Comparison of ENCODE assay signal across 11 cellular contexts in the genomic region with DNA sequence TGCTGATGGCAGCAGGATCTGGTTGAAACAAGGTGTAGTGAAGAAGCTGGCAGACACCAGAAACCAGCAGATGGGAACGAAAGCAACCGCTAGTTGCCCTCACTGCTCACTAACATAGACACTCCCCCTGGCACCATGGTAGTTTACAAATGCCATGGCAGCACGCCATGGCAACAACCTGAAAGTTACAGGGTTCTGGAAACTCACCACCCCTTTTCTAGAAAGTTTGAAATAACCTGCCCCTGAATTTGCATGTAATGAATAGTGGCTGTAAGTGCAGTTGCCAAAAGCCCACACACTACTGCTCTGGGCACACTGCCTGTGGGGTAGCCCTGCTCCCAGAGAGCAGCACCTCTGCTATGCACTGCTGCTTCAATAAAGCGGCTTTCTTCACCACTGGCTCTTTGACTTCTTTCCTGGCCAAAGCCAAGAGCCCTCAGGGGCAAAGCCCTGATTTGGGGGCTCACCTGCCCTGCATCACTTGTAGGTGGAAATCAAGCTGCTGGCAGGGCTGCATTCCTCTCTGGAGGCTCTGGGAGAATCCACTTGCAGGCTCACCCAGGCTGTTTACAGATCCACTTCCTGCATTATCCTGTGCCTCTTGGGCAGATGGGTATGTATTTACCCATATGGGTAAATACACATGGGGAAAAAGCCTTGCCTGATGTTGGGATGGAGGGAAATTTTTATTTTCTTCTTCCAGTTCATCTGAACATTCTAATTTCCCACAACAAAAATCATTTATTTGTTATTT. TPM values are rescaled to one million over a fixed set of nuclear protein-coding genes. Genes with fewer than 3 reads are reported as not detected.
DNase-seq lines count a peak whose midpoint lies in the region; ATAC-seq and TF ChIP-seq lines count a peak whose summit lies in the region.
"Had no signal": no experiment of that assay in that cellular context is flagged by ENCODE, and none has a peak within 500 bp of the region (broad histone marks: within the 10 kb centered on the region; RNA-seq: fewer than 3 reads in every experiment).

No MANE protein-coding gene starts in this region.

- H3K4me3 ChIP-seq in GM06990 (replicated peaks; ENCODE audit: low read depth, low read length) = no peak overlapping the region

- H3K4me1 Mint-ChIP-seq in activated B cell treated with CpG ODN at 0.5 μM for 24 hours = peaks cover 6% of the 10 kb centered on the region
- H3K4me1 Mint-ChIP-seq in naive thymus-derived CD8-positive, alpha-beta T cell = peaks cover 3 to 12% (median 8%) of the 10 kb centered on the region in 4 donors
- H3K4me1 Mint-ChIP-seq in CD14-positive monocyte = peaks cover 14% of the 10 kb centered on the region
- H3K4me1 Mint-ChIP-seq in activated T-cell treated with anti-CD3 and anti-CD28 coated beads, Interleukin-2, amount 50 U/mL, for 24 hours (ENCODE audit: low read depth) = peaks cover 12% of the 10 kb centered on the region

- H3K36me3 ChIP-seq in GM06990 (ENCODE audit: control insufficient read depth, insufficient read depth, low read length) = no peaks in the 10 kb centered on the region

- DNase-seq in GM06990 (ENCODE audit: extremely low read depth, insufficient read length) (no peak), activated B cell treated with CpG ODN at 0.5 μM for 24 hours (no peak), GF-D8 (lab: John Stamatoyannopoulos, UW) (no peak), GM03348 (ENCODE audit: low spot score) (no peak), CD14-positive monocyte (ENCODE audit: low spot score) (no peak)
- peak in 4 of 10 donors; percentile 33 to 48 (median 36) for DNase-seq in naive thymus-derived CD8-positive, alpha-beta T cell
- no peak for DNase-seq in activated T-cell treated with anti-CD3 and anti-CD28 coated beads, Interleukin-2, amount 50 U/mL, for 24 hours

- POLR2A ChIA-PET in activated B cell treated with CpG ODN at 0.5 μM for 24 hours (lab: Charles Lee) = no interaction called here
- POLR2A ChIA-PET in naive thymus-derived CD8-positive, alpha-beta T cell (lab: Charles Lee) = interaction anchor here (0.6 to 1.2 kb wide), 2 partner anchors 53 to 55 kb away, joined by 3 to 4 read pairs; no protein-coding TSS in a partner anchor

- H3K4me3 Mint-ChIP-seq in activated B cell treated with CpG ODN at 0.5 μM for 24 hours = no peak overlapping the region
- no peak overlapping the region for H3K4me3 Mint-ChIP-seq in naive thymus-derived CD8-positive, alpha-beta T cell
- no peak overlapping the region for H3K4me3 Mint-ChIP-seq in CD14-positive monocyte
- H3K4me3 Mint-ChIP-seq in activated T-cell treated with anti-CD3 and anti-CD28 coated beads, Interleukin-2, amount 50 U/mL, for 24 hours = no peak overlapping the region

- no peak overlapping the region for H3K27ac Mint-ChIP-seq in activated B cell treated with CpG ODN at 0.5 μM for 24 hours
- H3K27ac Mint-ChIP-seq in naive thymus-derived CD8-positive, alpha-beta T cell = peak overlapping the region in 3 of 10 donors; percentile 60 to 73 (median 71)
- H3K27ac Mint-ChIP-seq in CD14-positive monocyte = no peak overlapping the region
- no peak overlapping the region for H3K27ac Mint-ChIP-seq in activated T-cell treated with anti-CD3 and anti-CD28 coated beads, Interleukin-2, amount 50 U/mL, for 24 hours

- ATAC-seq in HG02759 (IDR thresholded peaks at IDR 0.05; ENCODE audit: unreplicated experiment) = peak; percentile 58
- ATAC-seq in activated B cell treated with CpG ODN at 0.5 μM for 24 hours (ENCODE audit: low read depth) = peak; percentile 47
- peak; percentile 70 to 84 for ATAC-seq in naive thymus-derived CD8-positive, alpha-beta T cell

- CTCF ChIA-PET in activated B cell treated with CpG ODN at 0.5 μM for 24 hours (lab: Charles Lee) = no interaction called here

- 0 out of 2 replicates have a peak, but pooled peaks cover 1% of the 10 kb centered on the region for H3K27me3 ChIP-seq in GM06990 (replicated peaks; ENCODE audit: control insufficient read depth, insufficient read depth, low read length)

- H3K9me3 Mint-ChIP-seq in activated B cell treated with CpG ODN at 0.5 μM for 24 hours (no peaks in the 10 kb centered on the region), CD14-positive monocyte (no peaks in the 10 kb centered on the region)
- no peaks in the 10 kb centered on the region for H3K9me3 Mint-ChIP-seq in naive thymus-derived CD8-positive, alpha-beta T cell
- H3K9me3 Mint-ChIP-seq in activated T-cell treated with anti-CD3 and anti-CD28 coated beads, Interleukin-2, amount 50 U/mL, for 24 hours = no peaks in the 10 kb centered on the region

- intact Hi-C loops in activated B cell treated with CpG ODN at 0.5 μM for 24 hours (cut with micrococcal nuclease) = no loop called here
- intact Hi-C loops in CD14-positive monocyte (cut with micrococcal nuclease) = no loop called here

- H3K36me3 Mint-ChIP-seq in activated B cell treated with CpG ODN at 0.5 μM for 24 hours (ENCODE audit: low read depth) (no peaks in the 10 kb centered on the region), CD14-positive monocyte (no peaks in the 10 kb centered on the region)
- H3K36me3 Mint-ChIP-seq in naive thymus-derived CD8-positive, alpha-beta T cell = no peaks in the 10 kb centered on the region
- H3K36me3 Mint-ChIP-seq in activated T-cell treated with anti-CD3 and anti-CD28 coated beads, Interleukin-2, amount 50 U/mL, for 24 hours (ENCODE audit: low read depth) = no peaks in the 10 kb centered on the region

- peaks cover 36% of the 10 kb centered on the region for H3K27me3 Mint-ChIP-seq in activated B cell treated with CpG ODN at 0.5 μM for 24 hours
- H3K27me3 Mint-ChIP-seq in naive thymus-derived CD8-positive, alpha-beta T cell = no peaks in the 10 kb centered on the region
- peaks cover 2 to 10% (median 3%) of the 10 kb centered on the region in 3 donors for H3K27me3 Mint-ChIP-seq in CD14-positive monocyte (ENCODE audit: low read depth in 3 of 3)
- H3K27me3 Mint-ChIP-seq in activated T-cell treated with anti-CD3 and anti-CD28 coated beads, Interleukin-2, amount 50 U/mL, for 24 hours = no peaks in the 10 kb centered on the region

- TF ChIP-seq CTCF in GM06990 (IDR thresholded peaks at IDR 0.05; ENCODE audit: insufficient read depth, low read length, poor library complexity, severe bottlenecking) = peak; percentile 7
- TF ChIP-seq CTCF in activated B cell treated with CpG ODN at 0.5 μM for 24 hours (IDR thresholded peaks at IDR 0.05) = no peak
- TF ChIP-seq CTCF in CD14-positive monocyte (IDR thresholded peaks at IDR 0.05) = no peak

RNA-seq across cellular contexts. Expression of gene GP9, which starts 2.0 kb away (rescaled TPM):
- not detected in 2 replicates for total RNA-seq in activated B cell treated with CpG ODN at 0.5 μM for 24 hours
- total RNA-seq in naive thymus-derived CD8-positive, alpha-beta T cell = not detected
- not detected for polyA plus RNA-seq in naive thymus-derived CD8-positive, alpha-beta T cell
- polyA plus RNA-seq in CD14-positive monocyte = 1 to 10 TPM in 1 of 2 donors, under 1 TPM in 1; 0.74 to 2.7 TPM
- total RNA-seq: aorta, H1, kidney epithelial cell had no signal
- polyA plus RNA-seq: aorta, H1 had no signal

RNA-seq across cellular contexts. Expression of gene EFCC1, which starts 57.5 kb away (rescaled TPM):
- not detected in 2 replicates for total RNA-seq in activated B cell treated with CpG ODN at 0.5 μM for 24 hours
- under 1 TPM; 0.52 to 0.69 TPM for total RNA-seq in naive thymus-derived CD8-positive, alpha-beta T cell
- polyA plus RNA-seq in naive thymus-derived CD8-positive, alpha-beta T cell = under 1 TPM; 0.21 to 0.47 (median 0.32) TPM
- under 1 TPM; 0.11 to 0.15 TPM for polyA plus RNA-seq in CD14-positive monocyte
- total RNA-seq: kidney epithelial cell had no signal
